Comparison of ENCODE assay signal across 2 cellular contexts in the genomic region with DNA sequence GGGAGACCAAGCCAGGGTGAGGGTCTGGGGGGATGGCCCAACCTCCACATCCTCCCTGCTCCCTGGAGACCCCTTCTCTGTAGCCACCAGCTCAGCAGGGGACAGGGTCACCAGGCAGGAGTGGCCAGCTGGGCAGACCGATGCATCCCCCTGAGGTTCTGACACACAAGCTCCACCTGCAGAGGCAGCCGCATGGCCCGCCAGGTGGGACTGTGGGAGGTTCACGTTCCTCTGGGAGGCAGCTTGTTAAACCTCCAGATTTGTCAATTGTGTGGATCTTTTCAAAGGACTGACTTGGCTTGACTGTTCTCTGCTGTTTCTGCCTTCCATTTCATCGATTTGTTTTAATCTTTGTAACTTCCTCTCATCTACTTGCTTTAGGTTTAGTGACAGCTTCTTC.
TF ChIP-seq lines count a peak whose summit lies in the region.

No MANE protein-coding gene starts in this region.

TF ChIP-seq in A549, 52 proteins besides CTCF, POLR2A, EP300 and RAD21:
- TF ChIP-seq MYC (IDR thresholded peaks at IDR 0.05; ENCODE audit: borderline replicate concordance, low read length): no peak
- no peak for TF ChIP-seq CHD2 (IDR thresholded peaks at IDR 0.05; ENCODE audit: low read length, partially characterized antibody)
- no peak for TF ChIP-seq CEBPB (IDR thresholded peaks at IDR 0.05)
- TF ChIP-seq KDM1A (IDR thresholded peaks at IDR 0.05; ENCODE audit: low read depth): no peak
- TF ChIP-seq, protein P1, sequence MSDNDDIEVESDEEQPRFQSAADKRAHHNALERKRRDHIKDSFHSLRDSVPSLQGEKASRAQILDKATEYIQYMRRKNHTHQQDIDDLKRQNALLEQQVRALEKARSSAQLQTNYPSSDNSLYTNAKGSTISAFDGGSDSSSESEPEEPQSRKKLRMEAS (IDR thresholded peaks at IDR 0.05): no peak
- no peak for TF ChIP-seq EHMT2 (IDR thresholded peaks at IDR 0.05; ENCODE audit: low read depth)
TF ChIP-seq in A549: peak in this region for 0.

TF ChIP-seq in IMR-90, 13 proteins besides CTCF, POLR2A, EP300 and RAD21:
- TF ChIP-seq NFE2L2 (IDR thresholded peaks at IDR 0.05; ENCODE audit: low read depth, low read length) (no peak), FOS (IDR thresholded peaks at IDR 0.05; ENCODE audit: low read depth, low read length) (no peak)
- TF ChIP-seq, protein P2, sequence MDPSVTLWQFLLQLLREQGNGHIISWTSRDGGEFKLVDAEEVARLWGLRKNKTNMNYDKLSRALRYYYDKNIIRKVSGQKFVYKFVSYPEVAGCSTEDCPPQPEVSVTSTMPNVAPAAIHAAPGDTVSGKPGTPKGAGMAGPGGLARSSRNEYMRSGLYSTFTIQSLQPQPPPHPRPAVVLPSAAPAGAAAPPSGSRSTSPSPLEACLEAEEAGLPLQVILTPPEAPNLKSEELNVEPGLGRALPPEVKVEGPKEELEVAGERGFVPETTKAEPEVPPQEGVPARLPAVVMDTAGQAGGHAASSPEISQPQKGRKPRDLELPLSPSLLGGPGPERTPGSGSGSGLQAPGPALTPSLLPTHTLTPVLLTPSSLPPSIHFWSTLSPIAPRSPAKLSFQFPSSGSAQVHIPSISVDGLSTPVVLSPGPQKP (IDR thresholded peaks at IDR 0.05; ENCODE audit: borderline replicate concordance, low read depth, low read length): no peak
